In the genomic region with DNA sequence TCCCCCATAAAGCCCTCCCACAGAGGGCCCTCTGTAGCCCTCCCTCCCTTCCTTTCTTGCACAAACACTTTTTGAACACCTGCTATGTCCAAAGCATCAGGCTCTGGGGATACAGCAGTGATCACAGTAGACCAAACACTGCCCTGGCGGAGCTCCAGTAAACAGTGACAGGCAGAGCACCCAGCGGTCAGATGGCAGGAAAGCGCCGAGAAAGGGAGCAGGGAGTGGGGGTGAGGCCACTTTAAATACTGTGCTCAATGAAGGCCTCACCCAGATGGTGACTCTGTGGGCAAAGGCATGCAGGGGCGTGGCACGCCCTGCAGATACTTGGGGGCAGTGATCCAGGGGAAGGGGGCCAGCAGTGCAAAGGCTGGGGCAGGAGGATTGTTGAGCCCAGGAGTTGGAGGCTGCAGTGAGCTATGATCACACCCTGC, we compare ENCODE assay signal across 8 cellular contexts. TPM values are rescaled to one million over a fixed set of nuclear protein-coding genes. Genes with fewer than 3 reads are reported as not detected.
A peak's percentile ranks its signal among the peaks of the same experiment; 100 is the strongest.
DNase-seq lines count a peak whose midpoint lies in the region; ATAC-seq and TF ChIP-seq lines count a peak whose summit lies in the region.

No MANE protein-coding gene starts in this region.

- no peak overlapping the region for H3K4me3 Mint-ChIP-seq in mesothelial cell of epicardium

- peak; percentile 30; the same call in 1 of the 3 replicates for ATAC-seq in RWPE2 (ENCODE audit: low read depth)
- no peak for ATAC-seq in HG03175 (IDR thresholded peaks at IDR 0.05; ENCODE audit: unreplicated experiment)

- no peak overlapping the region for H3K27ac ChIP-seq in GM23248
- H3K27ac ChIP-seq in RWPE2 (ENCODE audit: poor library complexity, severe bottlenecking), result no peak overlapping the region
- no peak overlapping the region for H3K27ac ChIP-seq in mesenchymal stem cell (ENCODE audit: low read length, poor library complexity, severe bottlenecking)

- in situ Hi-C loops in GM23248 (cut with MboI), result no loop called here

- H2BK12ac ChIP-seq in mesenchymal stem cell (ENCODE audit: low read length in 2 of 2), result no peak overlapping the region

- peaks cover 9% of the 10 kb centered on the region for H3K4me1 Mint-ChIP-seq in mesothelial cell of epicardium

- no peaks in the 10 kb centered on the region for H3K79me1 ChIP-seq in mesenchymal stem cell (replicated peaks; ENCODE audit: low read length, poor library complexity, severe bottlenecking)

- no peak overlapping the region for H2AK5ac ChIP-seq in mesenchymal stem cell (ENCODE audit: low read length, severe bottlenecking)

- H3K27me3 ChIP-seq in GM23248 (replicated peaks; ENCODE audit: insufficient read depth) (no peaks in the 10 kb centered on the region), RWPE2 (ENCODE audit: insufficient read depth, poor library complexity, severe bottlenecking) (no peaks in the 10 kb centered on the region), mesenchymal stem cell (ENCODE audit: control insufficient read depth in 1 of 2, insufficient read depth in 1 of 2, low read length in 2 of 2) (peaks cover 0 to 16% of the 10 kb centered on the region in 2 experiments)

- H3K18ac ChIP-seq in mesenchymal stem cell (ENCODE audit: low read depth in 1 of 2, low read length in 2 of 2), result no peak overlapping the region

- no peak overlapping the region for H3K27ac Mint-ChIP-seq in mesothelial cell of epicardium

- no peak overlapping the region for H2BK15ac ChIP-seq in mesenchymal stem cell (ENCODE audit: low read depth, poor library complexity, severe bottlenecking)

- no peaks in the 10 kb centered on the region for H3K27me3 Mint-ChIP-seq in mesothelial cell of epicardium (ENCODE audit: low read depth)

- peaks cover 5% of the 10 kb centered on the region for H3K9me3 Mint-ChIP-seq in mesothelial cell of epicardium

- H3K36me3 ChIP-seq in GM23248 (ENCODE audit: low read depth), result no peaks in the 10 kb centered on the region
- no peaks in the 10 kb centered on the region for H3K36me3 ChIP-seq in RWPE2 (ENCODE audit: low read depth)
- no peaks in the 10 kb centered on the region for H3K36me3 ChIP-seq in mesenchymal stem cell (ENCODE audit: control insufficient read depth in 1 of 2, insufficient read depth in 2 of 2, low read depth in 1 of 2, low read length in 2 of 2)

- H3K4me1 ChIP-seq in GM23248 (ENCODE audit: insufficient read depth) (peaks cover 11% of the 10 kb centered on the region), RWPE2 (ENCODE audit: insufficient read depth, poor library complexity, severe bottlenecking) (peaks cover 2% of the 10 kb centered on the region), mesenchymal stem cell (ENCODE audit: control insufficient read depth, insufficient read depth, low read depth, low read length) (peaks cover 6% of the 10 kb centered on the region)

- no peaks in the 10 kb centered on the region for H3K9me3 ChIP-seq in GM23248 (ENCODE audit: low read depth)
- H3K9me3 ChIP-seq in RWPE2 (ENCODE audit: severe bottlenecking), result no peaks in the 10 kb centered on the region
- H3K9me3 ChIP-seq in mesenchymal stem cell (ENCODE audit: control insufficient read depth, low read length), result no peaks in the 10 kb centered on the region

- no peak overlapping the region for H4K8ac ChIP-seq in mesenchymal stem cell (ENCODE audit: low read length)

- DNase-seq in AG08395 (ENCODE audit: low spot score) (peak; percentile 32), GM23248 (peak; percentile 30), RWPE2 (ENCODE audit: low spot score) (peak; percentile 51), left kidney (ENCODE audit: low read depth, low spot score) (peak; percentile 43), mesenchymal stem cell (no peak), mesothelial cell of epicardium (ENCODE audit: low spot score in 2 of 2, unreplicated experiment in 2 of 2) (no peak)
- no peak for DNase-seq in activated CD4-positive, alpha-beta T cell treated with anti-CD3 and anti-CD28 coated beads for 4 hours

- H3K4me3 ChIP-seq in GM23248 (no peak overlapping the region), RWPE2 (ENCODE audit: severe bottlenecking) (no peak overlapping the region), mesenchymal stem cell (ENCODE audit: insufficient read depth in 1 of 2, low read depth in 1 of 2, low read length in 2 of 2) (peak overlapping the region in 1 of 2 experiments; percentile 23)

- no peaks in the 10 kb centered on the region for H4K20me1 ChIP-seq in GM23248 (ENCODE audit: insufficient read depth)

- no peaks in the 10 kb centered on the region for H3K36me3 Mint-ChIP-seq in mesothelial cell of epicardium

- H2AFZ ChIP-seq in GM23248, result no peak overlapping the region
- no peak overlapping the region for H2AFZ ChIP-seq in mesenchymal stem cell (ENCODE audit: low read depth, low read length)

- 29 to 35% methylated on average over 6 of the region's 6 CpGs for WGBS in GM23248 (ENCODE audit: low coverage in 1 of 2, low lambda C conversion rate in 2 of 2, missing lambda C conversion rate in 2 of 2), 2 experiments
- WGBS in mesenchymal stem cell, result 65% methylated on average over 6 of the region's 6 CpGs

- H3K4me2 ChIP-seq in GM23248 (ENCODE audit: unreplicated experiment), result no peak overlapping the region
- H3K4me2 ChIP-seq in mesenchymal stem cell (ENCODE audit: low read length, poor library complexity, severe bottlenecking), result no peak overlapping the region

- TF ChIP-seq CTCF in RWPE2 (IDR thresholded peaks at IDR 0.05; ENCODE audit: poor library complexity, severe bottlenecking) (no peak), mesothelial cell of epicardium (IDR thresholded peaks at IDR 0.05; ENCODE audit: unreplicated experiment) (no peak)

- no peaks in the 10 kb centered on the region for H3K79me2 ChIP-seq in GM23248 (ENCODE audit: insufficient read depth)

- H3K9me2 ChIP-seq in GM23248 (ENCODE audit: insufficient read depth), result no peaks in the 10 kb centered on the region

- peaks cover 5% of the 10 kb centered on the region; the same call in 1 of the 2 replicates for H3F3A ChIP-seq in GM23248 (ENCODE audit: insufficient read depth)

- H2BK5ac ChIP-seq in mesenchymal stem cell (ENCODE audit: low read depth, low read length, poor library complexity, severe bottlenecking), result no peak overlapping the region

- no peak overlapping the region for H3K4ac ChIP-seq in mesenchymal stem cell (ENCODE audit: low read depth in 1 of 2, low read length in 2 of 2)

- no peak overlapping the region for H3K23ac ChIP-seq in mesenchymal stem cell (ENCODE audit: low read length in 2 of 2)

- H3K9ac ChIP-seq in GM23248 (no peak overlapping the region), mesenchymal stem cell (ENCODE audit: low read length) (no peak overlapping the region)

- H3K14ac ChIP-seq in mesenchymal stem cell (ENCODE audit: low read length in 2 of 2), result no peak overlapping the region

- no peak overlapping the region for H2BK120ac ChIP-seq in mesenchymal stem cell (ENCODE audit: low read depth, low read length)

- H4K91ac ChIP-seq in mesenchymal stem cell (ENCODE audit: low read length), result no peak overlapping the region

RNA-seq across cellular contexts. Expression of a gene that starts 7.6 kb away (rescaled TPM):
- total RNA-seq in GM23248 (2014; rRNA removed; shearing (Covaris generic)), result not detected in 2 replicates
- 0.47 TPM in 1 of 2 replicates, not detected in the other for polyA plus RNA-seq in GM23248 (2016; fragmentation: Nextera tagmentation; extraction: Ambion mirVana)
- 0.26 TPM for polyA plus RNA-seq in mesenchymal stem cell (2013, experiment 1 of 2)
- 0.38 TPM for polyA plus RNA-seq in mesenchymal stem cell (2013, experiment 2 of 2)
- total RNA-seq in mesothelial cell of epicardium, result 1.9 to 2.0 TPM (median 2.0 TPM) in 3 replicates

RNA-seq across cellular contexts. Expression of a gene that starts 14.7 kb away (rescaled TPM):
- total RNA-seq in GM23248 (2014; rRNA removed; shearing (Covaris generic)), result 0.97 and 3.4 TPM in 2 replicates
- 0.94 and 1.3 TPM in 2 replicates for polyA plus RNA-seq in GM23248 (2016; fragmentation: Nextera tagmentation; extraction: Ambion mirVana)
- polyA plus RNA-seq in mesenchymal stem cell (2013, experiment 1 of 2), result 0.08 TPM
- polyA plus RNA-seq in mesenchymal stem cell (2013, experiment 2 of 2), result 0.11 TPM
- 0.22 TPM in 1 of 3 replicates, not detected in the others for total RNA-seq in mesothelial cell of epicardium

RNA-seq across cellular contexts. Expression of a gene that starts 33.0 kb away (rescaled TPM):
- total RNA-seq in GM23248 (2014; rRNA removed; shearing (Covaris generic)), result not detected in 2 replicates
- not detected in 2 replicates for polyA plus RNA-seq in GM23248 (2016; fragmentation: Nextera tagmentation; extraction: Ambion mirVana)
- under 0.01 TPM for polyA plus RNA-seq in mesenchymal stem cell (2013, experiment 1 of 2)
- polyA plus RNA-seq in mesenchymal stem cell (2013, experiment 2 of 2), result not detected
- total RNA-seq in mesothelial cell of epicardium, result 0.14 to 0.60 TPM (median 0.51 TPM) in 3 replicates

Comparison
In these comparisons a context has a peak if more than half of its experiments do, and no peak if none do; other contexts are left out.
1. DNase-seq: peak in AG08395 (single experiment), GM23248 (single experiment), RWPE2 (single experiment) and left kidney (single experiment); none in mesenchymal stem cell (single experiment), activated CD4-positive, alpha-beta T cell treated with anti-CD3 and anti-CD28 coated beads for 4 hours (0 of 2) and mesothelial cell of epicardium (0 of 2).